Comparison of ENCODE assay signal across 25 cellular contexts in genomic region chr4:94084155-94084554, GRCh38.
"Had no signal": no experiment of that assay in that cellular context is flagged by ENCODE, and none has a peak within 500 bp of the region (broad histone marks: within the 10 kb centered on the region; RNA-seq: fewer than 3 reads in every experiment).

No MANE protein-coding gene starts in this region.

- H3K36me3 ChIP-seq: MG63, SJCRH30, WERI-Rb-1 had no signal

- H3K4me3 Mint-ChIP-seq: activated CD4-positive, alpha-beta T cell treated with anti-CD3 and anti-CD28 coated beads, Interleukin-2, amount 10 ng/mL, durations not matched to agents 24 days and 14 days; activated CD8-positive, alpha-beta T cell treated with anti-CD3 and anti-CD28 coated beads, Interleukin-2, amount 10 ng/mL, durations not matched to agents 7 days and 5 days; activated naive CD4-positive, alpha-beta T cell treated with anti-CD3 and anti-CD28 coated beads for 36 hours; activated naive CD8-positive, alpha-beta T cell treated with anti-CD3 and anti-CD28 coated beads, Interleukin-2, amount 50 U/mL, for 24 hours; activated T-cell treated with anti-CD3 and anti-CD28 coated beads, Interleukin-2, amount 50 U/mL, for 4 hours; activated T-helper 1 cell treated with anti-CD3 and anti-CD28 coated beads, Interleukin-12 subunit alpha, Interleukin-12 subunit beta, Interleukin-2, Interleukin-4 antibody, amounts not matched to agents 30 ng/mL and 10 ng/mL and 1 ng/mL, durations not matched to agents 14 hours and 24 hours and 36 hours; brain had no signal

- H3K4me1 ChIP-seq: SJCRH30 had no signal

- ATAC-seq: activated CD8-positive, alpha-beta T cell treated with anti-CD3 and anti-CD28 coated beads, Interleukin-2, amount 10 ng/mL, durations not matched to agents 7 days and 5 days; activated naive CD4-positive, alpha-beta T cell treated with anti-CD3 and anti-CD28 coated beads, Interleukin-2, amount 50 U/mL, for 72 hours; activated naive CD8-positive, alpha-beta T cell treated with anti-CD3 and anti-CD28 coated beads, Interleukin-2, amount 50 U/mL, for 24 hours; activated T-cell treated with anti-CD3 and anti-CD28 coated beads, Interleukin-2, amount 50 U/mL, for 4 hours; Panc1 had no signal

- H3K9me3 ChIP-seq: MG63, SJCRH30 had no signal

- H3K27me3 Mint-ChIP-seq: activated CD4-positive, alpha-beta T cell treated with anti-CD3 and anti-CD28 coated beads, Interleukin-2, amount 10 ng/mL, durations not matched to agents 24 days and 14 days; activated naive CD8-positive, alpha-beta T cell treated with anti-CD3 and anti-CD28 coated beads, Interleukin-2, amount 50 U/mL, for 24 hours had no signal

- H3K4me1 Mint-ChIP-seq: activated CD4-positive, alpha-beta T cell treated with anti-CD3 and anti-CD28 coated beads, Interleukin-2, amount 10 ng/mL, durations not matched to agents 24 days and 14 days; activated naive CD8-positive, alpha-beta T cell treated with anti-CD3 and anti-CD28 coated beads, Interleukin-2, amount 50 U/mL, for 24 hours; brain had no signal

- DNase-seq: activated CD4-positive, alpha-beta T cell treated with anti-CD3 and anti-CD28 coated beads, Interleukin-2, amount 10 ng/mL, durations not matched to agents 24 days and 14 days; activated CD4-positive, alpha-beta T cell treated with anti-CD3 and anti-CD28 coated beads, Interleukin-2, amount 50 U/mL, for 4 hours; activated CD8-positive, alpha-beta T cell treated with anti-CD3 and anti-CD28 coated beads, Interleukin-2, amount 10 ng/mL, durations not matched to agents 7 days and 5 days; activated gamma-delta T cell treated with Interleukin-2 at 50 U/mL for 16 hours; activated naive CD4-positive, alpha-beta T cell treated with anti-CD3 and anti-CD28 coated beads for 36 hours; activated naive CD8-positive, alpha-beta T cell treated with anti-CD3 and anti-CD28 coated beads, Interleukin-2, amount 50 U/mL, for 24 hours; activated T-cell treated with anti-CD3 and anti-CD28 coated beads, Interleukin-2, amount 50 U/mL, for 4 hours; anterior cingulate cortex; caudate nucleus; MG63; NCI-H1092; NCI-H1436 treated with DMSO at 0.1 percent for 48 hours; NCI-H1694 treated with DMSO at 0.1 percent for 48 hours; NCI-H2029; NCI-H345; NCI-H524 treated with DMSO at 0.1 percent for 48 hours; SHP77; SJCRH30; T1000; WERI-Rb-1 had no signal

- H3K27me3 ChIP-seq: MG63, SJCRH30 had no signal

- H3K27ac Mint-ChIP-seq: activated CD4-positive, alpha-beta T cell treated with anti-CD3 and anti-CD28 coated beads, Interleukin-2, amount 10 ng/mL, durations not matched to agents 24 days and 14 days; activated CD8-positive, alpha-beta T cell treated with anti-CD3 and anti-CD28 coated beads, Interleukin-2, amount 10 ng/mL, durations not matched to agents 7 days and 5 days; activated naive CD4-positive, alpha-beta T cell treated with anti-CD3 and anti-CD28 coated beads for 36 hours; activated naive CD4-positive, alpha-beta T cell treated with anti-CD3 and anti-CD28 coated beads, Interleukin-2, amount 50 U/mL, for 72 hours; activated naive CD8-positive, alpha-beta T cell treated with anti-CD3 and anti-CD28 coated beads, Interleukin-2, amount 50 U/mL, for 24 hours; activated T-helper 1 cell treated with anti-CD3 and anti-CD28 coated beads, Interleukin-12 subunit alpha, Interleukin-12 subunit beta, Interleukin-2, Interleukin-4 antibody, amounts not matched to agents 30 ng/mL and 10 ng/mL and 1 ng/mL, durations not matched to agents 14 hours and 24 hours and 36 hours; brain had no signal

- H3K27ac ChIP-seq: SJCRH30, SK-N-MC, WERI-Rb-1 had no signal

- H3K4me3 ChIP-seq: MG63, SJCRH30, SK-N-MC had no signal

- H3K36me3 Mint-ChIP-seq: brain had no signal
